Comparison of ENCODE assay signal across 9 cellular contexts in genomic region chrX:119266364-119266995, GRCh38. TPM values are rescaled to one million over a fixed set of nuclear protein-coding genes. Genes with fewer than 3 reads are reported as not detected.
DNase-seq lines count a peak whose midpoint lies in the region; TF ChIP-seq lines count a peak whose summit lies in the region.
"Had no signal": no experiment of that assay in that cellular context is flagged by ENCODE, and none has a peak within 500 bp of the region (broad histone marks: within the 10 kb centered on the region; RNA-seq: fewer than 3 reads in every experiment).

No MANE protein-coding gene starts in this region.

- H3K4me3 ChIP-seq in suprapubic skin: no peak overlapping the region

- no peak overlapping the region for H3K27ac Mint-ChIP-seq in activated T-cell treated with anti-CD3 and anti-CD28 coated beads, Interleukin-2, amount 50 U/mL, for 24 hours
- H3K27ac Mint-ChIP-seq: activated naive CD8-positive, alpha-beta T cell treated with anti-CD3 and anti-CD28 coated beads, Interleukin-2, amount 10 ng/mL, durations not matched to agents 7 days and 5 days had no signal

- DNase-seq in activated T-cell treated with anti-CD3 and anti-CD28 coated beads for 1 hour (ENCODE audit: low read depth) (peak; percentile 9), HT-29 (ENCODE audit: low spot score) (peak; percentile 39), globus pallidus (ENCODE audit: low spot score) (peak; percentile 7), suprapubic skin (ENCODE audit: low spot score in 2 of 2) (no peak), amniotic stem cell (lab: John Stamatoyannopoulos, UW) (no peak)
- DNase-seq in activated T-cell treated with anti-CD3 and anti-CD28 coated beads, Interleukin-2, amount 50 U/mL, for 24 hours: no peak
- DNase-seq in activated CD4-positive, alpha-beta T cell treated with anti-CD3 and anti-CD28 coated beads, Interleukin-2, amount 50 U/mL, for 4 hours: peak; percentile 2 to 12
- no peak for DNase-seq in activated CD4-positive, CD25-positive, alpha-beta regulatory T cell (lab: John Stamatoyannopoulos, UW)
- DNase-seq: activated naive CD8-positive, alpha-beta T cell treated with anti-CD3 and anti-CD28 coated beads, Interleukin-2, amount 10 ng/mL, durations not matched to agents 7 days and 5 days had no signal

- WGBS in suprapubic skin: 10% methylated on average over 5 of the region's 5 CpGs

- no peaks in the 10 kb centered on the region for H3K36me3 Mint-ChIP-seq in activated T-cell treated with anti-CD3 and anti-CD28 coated beads, Interleukin-2, amount 50 U/mL, for 24 hours (ENCODE audit: low read depth)
- H3K36me3 Mint-ChIP-seq: activated naive CD8-positive, alpha-beta T cell treated with anti-CD3 and anti-CD28 coated beads, Interleukin-2, amount 10 ng/mL, durations not matched to agents 7 days and 5 days had no signal

- no peaks in the 10 kb centered on the region for H3K27me3 ChIP-seq in suprapubic skin

- H3K9me3 ChIP-seq in suprapubic skin: no peaks in the 10 kb centered on the region

- no peak overlapping the region for H3K4me3 Mint-ChIP-seq in activated T-cell treated with anti-CD3 and anti-CD28 coated beads, Interleukin-2, amount 50 U/mL, for 24 hours
- H3K4me3 Mint-ChIP-seq: activated naive CD8-positive, alpha-beta T cell treated with anti-CD3 and anti-CD28 coated beads, Interleukin-2, amount 10 ng/mL, durations not matched to agents 7 days and 5 days had no signal

- H3K27ac ChIP-seq in suprapubic skin: no peak overlapping the region

- H3K36me3 ChIP-seq in suprapubic skin: no peaks in the 10 kb centered on the region

- peak; percentile 21 to 46 for TF ChIP-seq CTCF in suprapubic skin (IDR thresholded peaks at IDR 0.05)

- H3K9me3 Mint-ChIP-seq in activated T-cell treated with anti-CD3 and anti-CD28 coated beads, Interleukin-2, amount 50 U/mL, for 24 hours: no peaks in the 10 kb centered on the region
- H3K9me3 Mint-ChIP-seq: activated naive CD8-positive, alpha-beta T cell treated with anti-CD3 and anti-CD28 coated beads, Interleukin-2, amount 10 ng/mL, durations not matched to agents 7 days and 5 days had no signal

- no peak for TF ChIP-seq POLR2A in suprapubic skin (IDR thresholded peaks at IDR 0.05)

- H3K4me1 ChIP-seq in suprapubic skin: no peaks in the 10 kb centered on the region

- H3K27me3 Mint-ChIP-seq in activated T-cell treated with anti-CD3 and anti-CD28 coated beads, Interleukin-2, amount 50 U/mL, for 24 hours: peaks cover 58% of the 10 kb centered on the region

- no peaks in the 10 kb centered on the region for H3K4me1 Mint-ChIP-seq in activated T-cell treated with anti-CD3 and anti-CD28 coated beads, Interleukin-2, amount 50 U/mL, for 24 hours (ENCODE audit: low read depth)
- H3K4me1 Mint-ChIP-seq: activated naive CD8-positive, alpha-beta T cell treated with anti-CD3 and anti-CD28 coated beads, Interleukin-2, amount 10 ng/mL, durations not matched to agents 7 days and 5 days had no signal

- TF ChIP-seq EP300 in suprapubic skin (IDR thresholded peaks at IDR 0.05): no peak

RNA-seq across cellular contexts. Expression of gene PGRMC1, which starts 30.4 kb away (rescaled TPM):
- total RNA-seq in HT-29 (2014; rRNA removed; shearing (Covaris generic)): 169 and 172 TPM in 2 replicates
- total RNA-seq in suprapubic skin: 10 to 100 TPM; 56.8 to 92.7 (median 77.2) TPM

Comparison
In these comparisons a context has a peak if more than half of its experiments do, and no peak if none do; other contexts are left out.
1. DNase-seq: peak in activated T-cell treated with anti-CD3 and anti-CD28 coated beads for 1 hour (single experiment), HT-29 (single experiment), activated CD4-positive, alpha-beta T cell treated with anti-CD3 and anti-CD28 coated beads, Interleukin-2, amount 50 U/mL, for 4 hours (2 of 2) and globus pallidus (single experiment); none in activated T-cell treated with anti-CD3 and anti-CD28 coated beads, Interleukin-2, amount 50 U/mL, for 24 hours (single experiment), suprapubic skin (0 of 2), activated CD4-positive, CD25-positive, alpha-beta regulatory T cell (0 of 4) and amniotic stem cell (single experiment).